1 cellular context compared by ENCODE assay signal in the genomic region with DNA sequence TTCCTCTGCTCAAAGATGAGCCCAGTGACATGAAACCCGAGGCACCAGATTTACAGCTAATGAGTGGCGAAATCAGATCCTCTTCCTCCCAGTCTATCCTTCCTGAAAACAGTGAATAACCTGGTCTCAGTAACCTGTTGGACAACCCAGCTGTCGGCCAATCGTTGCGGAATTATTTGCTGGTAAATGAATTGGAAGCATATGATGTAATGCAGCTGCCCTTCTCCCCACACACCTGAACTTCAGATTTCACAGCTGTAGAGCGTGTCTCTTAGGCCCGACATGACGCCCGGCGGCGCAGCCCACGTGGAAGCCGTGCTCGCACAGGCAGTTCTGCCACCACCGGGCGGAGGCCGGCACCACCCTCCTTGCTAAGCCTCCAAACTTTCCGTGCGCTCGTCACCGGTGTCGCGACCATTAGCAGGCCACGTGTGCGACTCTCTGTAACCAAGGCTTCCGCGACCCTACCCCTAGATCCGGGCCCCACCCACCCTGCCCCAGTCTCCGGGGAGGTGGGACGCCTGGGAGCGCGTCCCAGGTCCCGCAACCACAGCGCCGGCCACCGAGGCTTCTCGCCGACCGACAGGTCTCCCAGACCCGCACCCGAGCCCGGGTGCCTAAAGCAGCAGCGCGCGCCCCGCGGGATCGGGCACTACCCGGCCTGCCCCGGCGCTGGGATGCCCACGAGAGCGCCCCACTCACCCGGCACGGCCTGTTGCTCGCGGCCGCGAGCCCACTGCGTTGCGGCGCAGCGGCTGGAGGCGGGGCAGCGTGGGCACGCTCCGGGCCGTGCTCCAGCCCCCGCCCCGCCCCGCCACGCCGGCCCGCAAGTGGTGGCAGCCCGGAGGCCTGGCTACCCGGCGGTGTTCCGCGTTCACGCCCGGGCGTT.
TF ChIP-seq lines count a peak whose summit lies in the region.

TSS of gene RIOX2 (minus strand) at position 753 of the 889 bp plus-strand sequence. CDS start 4,838 bp downstream, outside the sequence.

TF ChIP-seq in K562, 482 proteins besides CTCF, POLR2A, EP300 and RAD21 (continues in another document):
- TF ChIP-seq, protein P1, sequence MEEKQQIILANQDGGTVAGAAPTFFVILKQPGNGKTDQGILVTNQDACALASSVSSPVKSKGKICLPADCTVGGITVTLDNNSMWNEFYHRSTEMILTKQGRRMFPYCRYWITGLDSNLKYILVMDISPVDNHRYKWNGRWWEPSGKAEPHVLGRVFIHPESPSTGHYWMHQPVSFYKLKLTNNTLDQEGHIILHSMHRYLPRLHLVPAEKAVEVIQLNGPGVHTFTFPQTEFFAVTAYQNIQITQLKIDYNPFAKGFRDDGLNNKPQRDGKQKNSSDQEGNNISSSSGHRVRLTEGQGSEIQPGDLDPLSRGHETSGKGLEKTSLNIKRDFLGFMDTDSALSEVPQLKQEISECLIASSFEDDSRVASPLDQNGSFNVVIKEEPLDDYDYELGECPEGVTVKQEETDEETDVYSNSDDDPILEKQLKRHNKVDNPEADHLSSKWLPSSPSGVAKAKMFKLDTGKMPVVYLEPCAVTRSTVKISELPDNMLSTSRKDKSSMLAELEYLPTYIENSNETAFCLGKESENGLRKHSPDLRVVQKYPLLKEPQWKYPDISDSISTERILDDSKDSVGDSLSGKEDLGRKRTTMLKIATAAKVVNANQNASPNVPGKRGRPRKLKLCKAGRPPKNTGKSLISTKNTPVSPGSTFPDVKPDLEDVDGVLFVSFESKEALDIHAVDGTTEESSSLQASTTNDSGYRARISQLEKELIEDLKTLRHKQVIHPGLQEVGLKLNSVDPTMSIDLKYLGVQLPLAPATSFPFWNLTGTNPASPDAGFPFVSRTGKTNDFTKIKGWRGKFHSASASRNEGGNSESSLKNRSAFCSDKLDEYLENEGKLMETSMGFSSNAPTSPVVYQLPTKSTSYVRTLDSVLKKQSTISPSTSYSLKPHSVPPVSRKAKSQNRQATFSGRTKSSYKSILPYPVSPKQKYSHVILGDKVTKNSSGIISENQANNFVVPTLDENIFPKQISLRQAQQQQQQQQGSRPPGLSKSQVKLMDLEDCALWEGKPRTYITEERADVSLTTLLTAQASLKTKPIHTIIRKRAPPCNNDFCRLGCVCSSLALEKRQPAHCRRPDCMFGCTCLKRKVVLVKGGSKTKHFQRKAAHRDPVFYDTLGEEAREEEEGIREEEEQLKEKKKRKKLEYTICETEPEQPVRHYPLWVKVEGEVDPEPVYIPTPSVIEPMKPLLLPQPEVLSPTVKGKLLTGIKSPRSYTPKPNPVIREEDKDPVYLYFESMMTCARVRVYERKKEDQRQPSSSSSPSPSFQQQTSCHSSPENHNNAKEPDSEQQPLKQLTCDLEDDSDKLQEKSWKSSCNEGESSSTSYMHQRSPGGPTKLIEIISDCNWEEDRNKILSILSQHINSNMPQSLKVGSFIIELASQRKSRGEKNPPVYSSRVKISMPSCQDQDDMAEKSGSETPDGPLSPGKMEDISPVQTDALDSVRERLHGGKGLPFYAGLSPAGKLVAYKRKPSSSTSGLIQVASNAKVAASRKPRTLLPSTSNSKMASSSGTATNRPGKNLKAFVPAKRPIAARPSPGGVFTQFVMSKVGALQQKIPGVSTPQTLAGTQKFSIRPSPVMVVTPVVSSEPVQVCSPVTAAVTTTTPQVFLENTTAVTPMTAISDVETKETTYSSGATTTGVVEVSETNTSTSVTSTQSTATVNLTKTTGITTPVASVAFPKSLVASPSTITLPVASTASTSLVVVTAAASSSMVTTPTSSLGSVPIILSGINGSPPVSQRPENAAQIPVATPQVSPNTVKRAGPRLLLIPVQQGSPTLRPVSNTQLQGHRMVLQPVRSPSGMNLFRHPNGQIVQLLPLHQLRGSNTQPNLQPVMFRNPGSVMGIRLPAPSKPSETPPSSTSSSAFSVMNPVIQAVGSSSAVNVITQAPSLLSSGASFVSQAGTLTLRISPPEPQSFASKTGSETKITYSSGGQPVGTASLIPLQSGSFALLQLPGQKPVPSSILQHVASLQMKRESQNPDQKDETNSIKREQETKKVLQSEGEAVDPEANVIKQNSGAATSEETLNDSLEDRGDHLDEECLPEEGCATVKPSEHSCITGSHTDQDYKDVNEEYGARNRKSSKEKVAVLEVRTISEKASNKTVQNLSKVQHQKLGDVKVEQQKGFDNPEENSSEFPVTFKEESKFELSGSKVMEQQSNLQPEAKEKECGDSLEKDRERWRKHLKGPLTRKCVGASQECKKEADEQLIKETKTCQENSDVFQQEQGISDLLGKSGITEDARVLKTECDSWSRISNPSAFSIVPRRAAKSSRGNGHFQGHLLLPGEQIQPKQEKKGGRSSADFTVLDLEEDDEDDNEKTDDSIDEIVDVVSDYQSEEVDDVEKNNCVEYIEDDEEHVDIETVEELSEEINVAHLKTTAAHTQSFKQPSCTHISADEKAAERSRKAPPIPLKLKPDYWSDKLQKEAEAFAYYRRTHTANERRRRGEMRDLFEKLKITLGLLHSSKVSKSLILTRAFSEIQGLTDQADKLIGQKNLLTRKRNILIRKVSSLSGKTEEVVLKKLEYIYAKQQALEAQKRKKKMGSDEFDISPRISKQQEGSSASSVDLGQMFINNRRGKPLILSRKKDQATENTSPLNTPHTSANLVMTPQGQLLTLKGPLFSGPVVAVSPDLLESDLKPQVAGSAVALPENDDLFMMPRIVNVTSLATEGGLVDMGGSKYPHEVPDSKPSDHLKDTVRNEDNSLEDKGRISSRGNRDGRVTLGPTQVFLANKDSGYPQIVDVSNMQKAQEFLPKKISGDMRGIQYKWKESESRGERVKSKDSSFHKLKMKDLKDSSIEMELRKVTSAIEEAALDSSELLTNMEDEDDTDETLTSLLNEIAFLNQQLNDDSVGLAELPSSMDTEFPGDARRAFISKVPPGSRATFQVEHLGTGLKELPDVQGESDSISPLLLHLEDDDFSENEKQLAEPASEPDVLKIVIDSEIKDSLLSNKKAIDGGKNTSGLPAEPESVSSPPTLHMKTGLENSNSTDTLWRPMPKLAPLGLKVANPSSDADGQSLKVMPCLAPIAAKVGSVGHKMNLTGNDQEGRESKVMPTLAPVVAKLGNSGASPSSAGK (IDR thresholded peaks at IDR 0.05): peak; percentile 91
- TF ChIP-seq SIN3A (IDR thresholded peaks at IDR 0.05; ENCODE audit: borderline replicate concordance in 2 of 2, control insufficient read depth in 1 of 2, low read depth in 2 of 2, low read length in 2 of 2) (peak; percentile 47 to 89; a peak in 2 of 4 replicates), POLR2G (IDR thresholded peaks at IDR 0.05; ENCODE audit: low read depth, low read length) (peak; percentile 86), PHF8 (IDR thresholded peaks at IDR 0.05; ENCODE audit: borderline replicate concordance, low read length) (peak; percentile 75; the same call in 1 of the 2 replicates), L3MBTL2 (IDR thresholded peaks at IDR 0.05) (peak; percentile 87), CEBPB (tag; IDR thresholded peaks at IDR 0.05) (peak; percentile 11; the same call in 1 of the 2 replicates), MIER1 (IDR thresholded peaks at IDR 0.05; ENCODE audit: low read depth) (no peak), MYC (IDR thresholded peaks at IDR 0.05; ENCODE audit: low read depth, low read length) (peak; percentile 90), MYC (CRISPR knock-in tag; IDR thresholded peaks at IDR 0.05; ENCODE audit: borderline replicate concordance, low read depth) (peak; percentile 36; the same call in 1 of the 2 replicates), CTCFL (IDR thresholded peaks at IDR 0.05; ENCODE audit: borderline replicate concordance, insufficient read depth, low read depth, low read length, poor library complexity, severe bottlenecking) (peak; percentile 12), SPI1 (IDR thresholded peaks at IDR 0.05; ENCODE audit: borderline replicate concordance, low read depth, low read length) (no peak), SOX6 (IDR thresholded peaks at IDR 0.05) (no peak), PKNOX1 (IDR thresholded peaks at IDR 0.05) (no peak)
- TF ChIP-seq, protein P2, sequence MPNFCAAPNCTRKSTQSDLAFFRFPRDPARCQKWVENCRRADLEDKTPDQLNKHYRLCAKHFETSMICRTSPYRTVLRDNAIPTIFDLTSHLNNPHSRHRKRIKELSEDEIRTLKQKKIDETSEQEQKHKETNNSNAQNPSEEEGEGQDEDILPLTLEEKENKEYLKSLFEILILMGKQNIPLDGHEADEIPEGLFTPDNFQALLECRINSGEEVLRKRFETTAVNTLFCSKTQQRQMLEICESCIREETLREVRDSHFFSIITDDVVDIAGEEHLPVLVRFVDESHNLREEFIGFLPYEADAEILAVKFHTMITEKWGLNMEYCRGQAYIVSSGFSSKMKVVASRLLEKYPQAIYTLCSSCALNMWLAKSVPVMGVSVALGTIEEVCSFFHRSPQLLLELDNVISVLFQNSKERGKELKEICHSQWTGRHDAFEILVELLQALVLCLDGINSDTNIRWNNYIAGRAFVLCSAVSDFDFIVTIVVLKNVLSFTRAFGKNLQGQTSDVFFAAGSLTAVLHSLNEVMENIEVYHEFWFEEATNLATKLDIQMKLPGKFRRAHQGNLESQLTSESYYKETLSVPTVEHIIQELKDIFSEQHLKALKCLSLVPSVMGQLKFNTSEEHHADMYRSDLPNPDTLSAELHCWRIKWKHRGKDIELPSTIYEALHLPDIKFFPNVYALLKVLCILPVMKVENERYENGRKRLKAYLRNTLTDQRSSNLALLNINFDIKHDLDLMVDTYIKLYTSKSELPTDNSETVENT (CRISPR knock-in tag; IDR thresholded peaks at IDR 0.05): no peak
- TF ChIP-seq, protein P3, sequence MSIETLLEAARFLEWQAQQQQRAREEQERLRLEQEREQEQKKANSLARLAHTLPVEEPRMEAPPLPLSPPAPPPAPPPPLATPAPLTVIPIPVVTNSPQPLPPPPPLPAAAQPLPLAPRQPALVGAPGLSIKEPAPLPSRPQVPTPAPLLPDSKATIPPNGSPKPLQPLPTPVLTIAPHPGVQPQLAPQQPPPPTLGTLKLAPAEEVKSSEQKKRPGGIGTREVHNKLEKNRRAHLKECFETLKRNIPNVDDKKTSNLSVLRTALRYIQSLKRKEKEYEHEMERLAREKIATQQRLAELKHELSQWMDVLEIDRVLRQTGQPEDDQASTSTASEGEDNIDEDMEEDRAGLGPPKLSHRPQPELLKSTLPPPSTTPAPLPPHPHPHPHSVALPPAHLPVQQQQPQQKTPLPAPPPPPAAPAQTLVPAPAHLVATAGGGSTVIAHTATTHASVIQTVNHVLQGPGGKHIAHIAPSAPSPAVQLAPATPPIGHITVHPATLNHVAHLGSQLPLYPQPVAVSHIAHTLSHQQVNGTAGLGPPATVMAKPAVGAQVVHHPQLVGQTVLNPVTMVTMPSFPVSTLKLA (conservative IDR thresholded peaks at IDR 0.05): peak; percentile 84 to 91
- TF ChIP-seq, protein P4, sequence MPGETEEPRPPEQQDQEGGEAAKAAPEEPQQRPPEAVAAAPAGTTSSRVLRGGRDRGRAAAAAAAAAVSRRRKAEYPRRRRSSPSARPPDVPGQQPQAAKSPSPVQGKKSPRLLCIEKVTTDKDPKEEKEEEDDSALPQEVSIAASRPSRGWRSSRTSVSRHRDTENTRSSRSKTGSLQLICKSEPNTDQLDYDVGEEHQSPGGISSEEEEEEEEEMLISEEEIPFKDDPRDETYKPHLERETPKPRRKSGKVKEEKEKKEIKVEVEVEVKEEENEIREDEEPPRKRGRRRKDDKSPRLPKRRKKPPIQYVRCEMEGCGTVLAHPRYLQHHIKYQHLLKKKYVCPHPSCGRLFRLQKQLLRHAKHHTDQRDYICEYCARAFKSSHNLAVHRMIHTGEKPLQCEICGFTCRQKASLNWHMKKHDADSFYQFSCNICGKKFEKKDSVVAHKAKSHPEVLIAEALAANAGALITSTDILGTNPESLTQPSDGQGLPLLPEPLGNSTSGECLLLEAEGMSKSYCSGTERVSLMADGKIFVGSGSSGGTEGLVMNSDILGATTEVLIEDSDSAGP (CRISPR knock-in tag; IDR thresholded peaks at IDR 0.05): no peak
- TF ChIP-seq, protein P5, sequence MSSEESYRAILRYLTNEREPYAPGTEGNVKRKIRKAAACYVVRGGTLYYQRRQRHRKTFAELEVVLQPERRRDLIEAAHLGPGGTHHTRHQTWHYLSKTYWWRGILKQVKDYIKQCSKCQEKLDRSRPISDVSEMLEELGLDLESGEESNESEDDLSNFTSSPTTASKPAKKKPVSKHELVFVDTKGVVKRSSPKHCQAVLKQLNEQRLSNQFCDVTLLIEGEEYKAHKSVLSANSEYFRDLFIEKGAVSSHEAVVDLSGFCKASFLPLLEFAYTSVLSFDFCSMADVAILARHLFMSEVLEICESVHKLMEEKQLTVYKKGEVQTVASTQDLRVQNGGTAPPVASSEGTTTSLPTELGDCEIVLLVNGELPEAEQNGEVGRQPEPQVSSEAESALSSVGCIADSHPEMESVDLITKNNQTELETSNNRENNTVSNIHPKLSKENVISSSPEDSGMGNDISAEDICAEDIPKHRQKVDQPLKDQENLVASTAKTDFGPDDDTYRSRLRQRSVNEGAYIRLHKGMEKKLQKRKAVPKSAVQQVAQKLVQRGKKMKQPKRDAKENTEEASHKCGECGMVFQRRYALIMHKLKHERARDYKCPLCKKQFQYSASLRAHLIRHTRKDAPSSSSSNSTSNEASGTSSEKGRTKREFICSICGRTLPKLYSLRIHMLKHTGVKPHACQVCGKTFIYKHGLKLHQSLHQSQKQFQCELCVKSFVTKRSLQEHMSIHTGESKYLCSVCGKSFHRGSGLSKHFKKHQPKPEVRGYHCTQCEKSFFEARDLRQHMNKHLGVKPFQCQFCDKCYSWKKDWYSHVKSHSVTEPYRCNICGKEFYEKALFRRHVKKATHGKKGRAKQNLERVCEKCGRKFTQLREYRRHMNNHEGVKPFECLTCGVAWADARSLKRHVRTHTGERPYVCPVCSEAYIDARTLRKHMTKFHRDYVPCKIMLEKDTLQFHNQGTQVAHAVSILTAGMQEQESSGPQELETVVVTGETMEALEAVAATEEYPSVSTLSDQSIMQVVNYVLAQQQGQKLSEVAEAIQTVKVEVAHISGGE (CRISPR knock-in tag; IDR thresholded peaks at IDR 0.05): no peak
- TF ChIP-seq, protein P6, sequence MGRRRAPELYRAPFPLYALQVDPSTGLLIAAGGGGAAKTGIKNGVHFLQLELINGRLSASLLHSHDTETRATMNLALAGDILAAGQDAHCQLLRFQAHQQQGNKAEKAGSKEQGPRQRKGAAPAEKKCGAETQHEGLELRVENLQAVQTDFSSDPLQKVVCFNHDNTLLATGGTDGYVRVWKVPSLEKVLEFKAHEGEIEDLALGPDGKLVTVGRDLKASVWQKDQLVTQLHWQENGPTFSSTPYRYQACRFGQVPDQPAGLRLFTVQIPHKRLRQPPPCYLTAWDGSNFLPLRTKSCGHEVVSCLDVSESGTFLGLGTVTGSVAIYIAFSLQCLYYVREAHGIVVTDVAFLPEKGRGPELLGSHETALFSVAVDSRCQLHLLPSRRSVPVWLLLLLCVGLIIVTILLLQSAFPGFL (CRISPR knock-in tag; IDR thresholded peaks at IDR 0.05): no peak
